ENCODE assay signal across 1 cellular context in the genomic region with DNA sequence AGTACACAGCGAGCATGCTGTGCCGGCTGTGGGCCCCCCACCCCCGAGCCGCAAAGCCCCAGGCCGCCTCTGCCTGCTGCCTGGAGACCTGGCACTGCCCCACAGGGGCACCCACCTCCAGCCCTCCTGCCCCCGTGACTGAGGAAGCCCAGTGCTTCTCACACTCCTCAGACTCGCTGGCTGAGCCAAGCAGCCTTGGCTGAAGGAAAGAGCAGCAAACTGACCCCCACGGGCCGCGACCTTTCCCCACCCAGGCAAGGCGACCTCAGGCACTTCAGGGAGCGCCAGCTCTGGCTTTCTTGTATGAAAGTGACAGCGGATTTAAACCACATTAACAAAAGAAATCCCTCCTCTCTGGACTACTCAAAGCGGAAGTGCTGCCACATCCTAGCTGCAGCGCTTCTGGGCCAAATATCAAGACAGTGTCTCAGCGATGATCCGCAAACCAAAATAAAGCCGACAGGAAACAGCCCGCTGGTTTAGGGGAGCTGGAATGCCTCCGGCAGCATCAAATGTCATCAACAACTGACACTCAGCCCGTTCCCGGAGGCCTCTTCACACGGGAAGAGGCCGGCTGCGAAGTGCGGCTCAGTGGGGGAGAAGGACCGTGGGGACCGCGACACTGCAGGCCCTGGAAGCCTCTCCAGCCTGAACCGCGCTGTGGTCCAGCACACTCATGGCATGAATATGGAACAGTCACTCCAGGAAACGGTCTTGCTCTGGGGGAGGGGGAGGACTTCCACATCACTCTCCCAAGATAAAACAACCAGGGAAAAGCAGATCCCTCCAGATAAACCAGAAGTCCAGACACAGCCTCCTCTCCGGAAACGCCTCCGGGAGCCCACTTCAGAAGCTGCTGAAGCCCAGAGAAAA.
TF ChIP-seq lines count a peak whose summit lies in the region.

No MANE protein-coding gene starts in this region.

TF ChIP-seq in SK-N-SH, 30 proteins besides CTCF, POLR2A, EP300 and RAD21 (continued from another document):
- TF ChIP-seq, protein P1, sequence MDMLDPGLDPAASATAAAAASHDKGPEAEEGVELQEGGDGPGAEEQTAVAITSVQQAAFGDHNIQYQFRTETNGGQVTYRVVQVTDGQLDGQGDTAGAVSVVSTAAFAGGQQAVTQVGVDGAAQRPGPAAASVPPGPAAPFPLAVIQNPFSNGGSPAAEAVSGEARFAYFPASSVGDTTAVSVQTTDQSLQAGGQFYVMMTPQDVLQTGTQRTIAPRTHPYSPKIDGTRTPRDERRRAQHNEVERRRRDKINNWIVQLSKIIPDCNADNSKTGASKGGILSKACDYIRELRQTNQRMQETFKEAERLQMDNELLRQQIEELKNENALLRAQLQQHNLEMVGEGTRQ (IDR thresholded peaks at IDR 0.05; ENCODE audit: borderline replicate concordance, low read depth, low read length): no peak
- no peak for TF ChIP-seq NRF1 (IDR thresholded peaks at IDR 0.05; ENCODE audit: low read depth, low read length)
- TF ChIP-seq CHD2 (IDR thresholded peaks at IDR 0.05; ENCODE audit: low read length, partially characterized antibody): peak; percentile 67
- 0 out of 2 replicates have a peak, but pooled peaks have one; percentile 33 for TF ChIP-seq FOSL2 (IDR thresholded peaks at IDR 0.05; ENCODE audit: borderline replicate concordance, low read depth)
- TF ChIP-seq RXRA (IDR thresholded peaks at IDR 0.05; ENCODE audit: borderline replicate concordance, low read depth): no peak
- TF ChIP-seq NFIC (IDR thresholded peaks at IDR 0.05; ENCODE audit: borderline replicate concordance): no peak; the same call in 1 of the 2 replicates
- peak; percentile 23; the same call in 1 of the 2 replicates for TF ChIP-seq GABPA (IDR thresholded peaks at IDR 0.05; ENCODE audit: low read depth)
- TF ChIP-seq, protein P2, sequence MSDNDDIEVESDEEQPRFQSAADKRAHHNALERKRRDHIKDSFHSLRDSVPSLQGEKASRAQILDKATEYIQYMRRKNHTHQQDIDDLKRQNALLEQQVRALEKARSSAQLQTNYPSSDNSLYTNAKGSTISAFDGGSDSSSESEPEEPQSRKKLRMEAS (IDR thresholded peaks at IDR 0.05; ENCODE audit: low read depth): peak; percentile 53
- TF ChIP-seq, protein P3, sequence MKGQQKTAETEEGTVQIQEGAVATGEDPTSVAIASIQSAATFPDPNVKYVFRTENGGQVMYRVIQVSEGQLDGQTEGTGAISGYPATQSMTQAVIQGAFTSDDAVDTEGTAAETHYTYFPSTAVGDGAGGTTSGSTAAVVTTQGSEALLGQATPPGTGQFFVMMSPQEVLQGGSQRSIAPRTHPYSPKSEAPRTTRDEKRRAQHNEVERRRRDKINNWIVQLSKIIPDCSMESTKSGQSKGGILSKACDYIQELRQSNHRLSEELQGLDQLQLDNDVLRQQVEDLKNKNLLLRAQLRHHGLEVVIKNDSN (IDR thresholded peaks at IDR 0.05; ENCODE audit: borderline replicate concordance, low read depth): no peak
- TF ChIP-seq TCF12 (IDR thresholded peaks at IDR 0.05): peak; percentile 44
- TF ChIP-seq, protein P4, sequence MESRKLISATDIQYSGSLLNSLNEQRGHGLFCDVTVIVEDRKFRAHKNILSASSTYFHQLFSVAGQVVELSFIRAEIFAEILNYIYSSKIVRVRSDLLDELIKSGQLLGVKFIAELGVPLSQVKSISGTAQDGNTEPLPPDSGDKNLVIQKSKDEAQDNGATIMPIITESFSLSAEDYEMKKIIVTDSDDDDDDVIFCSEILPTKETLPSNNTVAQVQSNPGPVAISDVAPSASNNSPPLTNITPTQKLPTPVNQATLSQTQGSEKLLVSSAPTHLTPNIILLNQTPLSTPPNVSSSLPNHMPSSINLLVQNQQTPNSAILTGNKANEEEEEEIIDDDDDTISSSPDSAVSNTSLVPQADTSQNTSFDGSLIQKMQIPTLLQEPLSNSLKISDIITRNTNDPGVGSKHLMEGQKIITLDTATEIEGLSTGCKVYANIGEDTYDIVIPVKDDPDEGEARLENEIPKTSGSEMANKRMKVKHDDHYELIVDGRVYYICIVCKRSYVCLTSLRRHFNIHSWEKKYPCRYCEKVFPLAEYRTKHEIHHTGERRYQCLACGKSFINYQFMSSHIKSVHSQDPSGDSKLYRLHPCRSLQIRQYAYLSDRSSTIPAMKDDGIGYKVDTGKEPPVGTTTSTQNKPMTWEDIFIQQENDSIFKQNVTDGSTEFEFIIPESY (IDR thresholded peaks at IDR 0.05; ENCODE audit: borderline replicate concordance, low read depth): no peak
- TF ChIP-seq GATA2 (CRISPR knock-in tag; IDR thresholded peaks at IDR 0.05): peak; percentile 67
- no peak; the same call in 1 of the 2 replicates for TF ChIP-seq FOXJ3 (CRISPR knock-in tag; IDR thresholded peaks at IDR 0.05)
- no peak for TF ChIP-seq RCOR1 (IDR thresholded peaks at IDR 0.05; ENCODE audit: low read length)
- TF ChIP-seq RFX5 (IDR thresholded peaks at IDR 0.05; ENCODE audit: low read length): peak; percentile 25; the same call in 1 of the 2 replicates
- TF ChIP-seq YY1 (IDR thresholded peaks at IDR 0.05; ENCODE audit: low read depth): no peak
- no peak for TF ChIP-seq TEAD4 (IDR thresholded peaks at IDR 0.05; ENCODE audit: borderline replicate concordance, insufficient read depth)
- no peak for TF ChIP-seq FOXM1 (IDR thresholded peaks at IDR 0.05; ENCODE audit: low read depth)
- TF ChIP-seq SMC3 (IDR thresholded peaks at IDR 0.05; ENCODE audit: low read depth, low read length): peak; percentile 22; the same call in 1 of the 2 replicates
- TF ChIP-seq, protein P5, sequence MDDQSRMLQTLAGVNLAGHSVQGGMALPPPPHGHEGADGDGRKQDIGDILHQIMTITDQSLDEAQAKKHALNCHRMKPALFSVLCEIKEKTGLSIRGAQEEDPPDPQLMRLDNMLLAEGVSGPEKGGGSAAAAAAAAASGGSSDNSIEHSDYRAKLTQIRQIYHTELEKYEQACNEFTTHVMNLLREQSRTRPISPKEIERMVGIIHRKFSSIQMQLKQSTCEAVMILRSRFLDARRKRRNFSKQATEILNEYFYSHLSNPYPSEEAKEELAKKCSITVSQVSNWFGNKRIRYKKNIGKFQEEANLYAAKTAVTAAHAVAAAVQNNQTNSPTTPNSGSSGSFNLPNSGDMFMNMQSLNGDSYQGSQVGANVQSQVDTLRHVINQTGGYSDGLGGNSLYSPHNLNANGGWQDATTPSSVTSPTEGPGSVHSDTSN (IDR thresholded peaks at IDR 0.05): peak; percentile 38; the same call in 1 of the 2 replicates
- no peak for TF ChIP-seq MEF2A (IDR thresholded peaks at IDR 0.05; ENCODE audit: borderline replicate concordance, low read depth)
- TF ChIP-seq TAF1 (IDR thresholded peaks at IDR 0.05; ENCODE audit: borderline replicate concordance, low read depth, low read length): no peak; the same call in 1 of the 2 replicates
- peak; percentile 76 for TF ChIP-seq MXI1 (IDR thresholded peaks at IDR 0.05; ENCODE audit: low read depth, low read length)
- no peak for TF ChIP-seq EZH2phosphoT487 (IDR thresholded peaks at IDR 0.05; ENCODE audit: borderline replicate concordance, low read depth)
- TF ChIP-seq JUND (IDR thresholded peaks at IDR 0.05): no peak; the same call in 1 of the 2 replicates
- TF ChIP-seq SIN3A (IDR thresholded peaks at IDR 0.05; ENCODE audit: borderline replicate concordance, low read depth, low read length): no peak; the same call in 1 of the 2 replicates
